In the genomic region with DNA sequence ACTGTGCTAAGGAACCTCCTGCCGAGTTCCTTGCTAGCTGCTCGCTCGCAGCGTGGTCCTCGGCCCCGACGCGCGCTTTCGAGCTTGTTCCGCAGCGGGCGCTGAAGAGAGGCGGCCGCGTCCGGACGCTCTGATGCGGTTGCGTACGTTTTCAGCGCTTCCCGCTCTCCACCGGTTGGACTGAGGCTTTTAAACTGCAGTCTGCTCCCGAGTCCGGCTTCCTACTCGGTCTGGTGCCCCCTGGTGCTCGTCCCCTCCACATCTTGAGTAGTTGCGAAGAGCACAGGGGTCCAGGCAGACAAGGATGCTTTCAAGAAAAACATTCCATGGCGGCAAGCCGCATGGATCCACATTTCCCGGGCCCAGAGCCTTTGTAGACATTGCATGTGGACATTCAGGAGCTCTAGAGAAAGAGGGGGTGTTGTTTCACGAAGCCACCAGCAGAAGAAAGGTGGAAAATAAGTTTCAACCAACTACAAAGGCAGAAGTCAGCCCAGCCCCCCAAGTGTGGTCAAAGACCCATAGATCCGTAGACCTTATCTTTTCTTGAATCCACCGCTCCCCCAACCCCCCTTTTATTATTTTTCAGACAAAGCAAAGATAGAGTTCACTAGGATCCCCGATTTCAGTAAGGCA, we compare ENCODE assay signal across 1 cellular context.
TF ChIP-seq lines count a peak whose summit lies in the region.

No MANE protein-coding gene starts in this region.

TF ChIP-seq in IMR-90, 13 proteins besides CTCF, POLR2A, EP300 and RAD21 (continued from another document):
- TF ChIP-seq USF2 (IDR thresholded peaks at IDR 0.05; ENCODE audit: low read depth, low read length) = no peak
- peak; percentile 16 for TF ChIP-seq RCOR1 (IDR thresholded peaks at IDR 0.05; ENCODE audit: insufficient replicate concordance, low read length)
- no peak for TF ChIP-seq NFE2L2 (IDR thresholded peaks at IDR 0.05; ENCODE audit: low read depth, low read length)
- TF ChIP-seq MAFK (IDR thresholded peaks at IDR 0.05; ENCODE audit: low read depth, low read length) = no peak
- no peak for TF ChIP-seq RFX5 (IDR thresholded peaks at IDR 0.05; ENCODE audit: low read depth, low read length)
- no peak for TF ChIP-seq CHD1 (IDR thresholded peaks at IDR 0.05; ENCODE audit: low read depth, low read length)
TF ChIP-seq in IMR-90: peak in this region for 3.
